In the genomic region with DNA sequence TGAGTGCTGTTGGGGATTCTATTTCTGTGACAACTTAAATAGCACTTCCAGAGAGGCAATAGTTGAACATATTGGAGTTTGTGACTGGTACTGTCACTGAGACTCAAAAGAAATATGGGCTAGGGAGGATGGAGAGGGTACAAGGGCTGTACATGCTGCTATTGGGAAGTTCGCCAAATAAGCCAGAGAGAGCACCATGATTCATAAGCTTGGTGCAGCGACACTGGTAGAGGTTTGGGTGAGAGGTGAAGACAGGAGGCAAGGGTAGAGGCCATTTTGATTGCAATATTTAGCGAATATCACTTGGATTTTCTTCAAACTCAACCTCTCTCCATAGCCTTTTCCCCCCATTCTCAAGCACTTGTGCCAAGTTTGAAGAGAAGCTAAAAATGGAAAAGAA, we compare ENCODE assay signal across 29 cellular contexts.
"Had no signal": no experiment of that assay in that cellular context is flagged by ENCODE, and none has a peak within 500 bp of the region (broad histone marks: within the 10 kb centered on the region; RNA-seq: fewer than 3 reads in every experiment).

No MANE protein-coding gene starts in this region.

- H3K9me3 Mint-ChIP-seq: activated naive CD4-positive, alpha-beta T cell treated with anti-CD3 and anti-CD28 coated beads, Interleukin-2, amount 50 U/mL, for 72 hours; activated naive CD8-positive, alpha-beta T cell treated with anti-CD3 and anti-CD28 coated beads, Interleukin-2, amount 50 U/mL, for 24 hours; activated T-cell treated with anti-CD3 and anti-CD28 coated beads, Interleukin-2, amount 50 U/mL, for 24 hours; activated T-helper 1 cell treated with anti-CD3 and anti-CD28 coated beads, Interleukin-12 subunit alpha, Interleukin-12 subunit beta, Interleukin-2, Interleukin-4 antibody, amounts not matched to agents 30 ng/mL and 10 ng/mL and 1 ng/mL, durations not matched to agents 14 hours and 24 hours and 36 hours; T-helper 1 cell treated with Interleukin-12 subunit alpha and Interleukin-12 subunit beta and Interleukin-4 antibody, amounts not matched to agents 30 μg/mL and 1 μg/mL, for 36 hours had no signal

- H3K4me1 Mint-ChIP-seq: activated CD8-positive, alpha-beta memory T cell treated with anti-CD3 and anti-CD28 coated beads, Interleukin-2, amount 10 ng/mL, durations not matched to agents 7 days and 5 days; activated naive CD8-positive, alpha-beta T cell treated with anti-CD3 and anti-CD28 coated beads, Interleukin-2, amount 50 U/mL, for 24 hours had no signal

- H3K36me3 ChIP-seq: ascending aorta, SJCRH30 had no signal

- ATAC-seq: activated CD8-positive, alpha-beta memory T cell treated with anti-CD3 and anti-CD28 coated beads, Interleukin-2, amount 10 ng/mL, durations not matched to agents 7 days and 5 days; activated naive CD4-positive, alpha-beta T cell treated with anti-CD3 and anti-CD28 coated beads, Interleukin-2, amount 50 U/mL, for 72 hours; activated naive CD8-positive, alpha-beta T cell treated with anti-CD3 and anti-CD28 coated beads, Interleukin-2, amount 50 U/mL, for 24 hours; Panc1 had no signal

- H3K27me3 ChIP-seq: ascending aorta, body of pancreas, SJCRH30 had no signal

- DNase-seq: activated CD4-positive, alpha-beta T cell treated with anti-CD3 and anti-CD28 coated beads for 48 hours; activated CD4-positive, alpha-beta T cell treated with anti-CD3 and anti-CD28 coated beads, Interleukin-2, amount 50 U/mL, for 48 hours; activated CD4-positive, CD25-positive, alpha-beta regulatory T cell treated with anti-CD3 and anti-CD28 coated beads, Interleukin-2, amount 50 U/mL, for 72 hours; activated CD8-positive, alpha-beta memory T cell treated with anti-CD3 and anti-CD28 coated beads, Interleukin-2, amount 10 ng/mL, durations not matched to agents 7 days and 5 days; activated effector memory CD4-positive, alpha-beta T cell treated with Interleukin-2 at 50 U/mL for 16 hours; activated naive CD4-positive, alpha-beta T cell; activated naive CD8-positive, alpha-beta T cell treated with anti-CD3 and anti-CD28 coated beads, Interleukin-2, amount 50 U/mL, for 24 hours; activated T-cell treated with anti-CD3 and anti-CD28 coated beads, Interleukin-2, amount 50 U/mL, for 24 hours; amniotic stem cell; body of pancreas; central memory CD4-positive, alpha-beta T cell; KG1; MM.1S; NCI-H1105; NCI-H1436; NCI-H187; NCI-H2081; NCI-H510A treated with DMSO at 0.1 percent for 48 hours; NCI-H69; NK-92 treated with Interleukin-12 subunit alpha and Interleukin-12 subunit beta, amount 100 ng/mL, for 24 hours; OCI-M1; Right ventricle myocardium superior; SJCRH30 had no signal

- H3K4me1 ChIP-seq: ascending aorta, SJCRH30 had no signal

- H3K27ac ChIP-seq: ascending aorta, RWPE1, SJCRH30 had no signal

- H3K27ac Mint-ChIP-seq: activated CD8-positive, alpha-beta memory T cell treated with anti-CD3 and anti-CD28 coated beads, Interleukin-2, amount 10 ng/mL, durations not matched to agents 7 days and 5 days; activated naive CD4-positive, alpha-beta T cell treated with anti-CD3 and anti-CD28 coated beads, Interleukin-2, amount 50 U/mL, for 72 hours; activated naive CD8-positive, alpha-beta T cell treated with anti-CD3 and anti-CD28 coated beads, Interleukin-2, amount 50 U/mL, for 24 hours; activated T-cell treated with anti-CD3 and anti-CD28 coated beads, Interleukin-2, amount 50 U/mL, for 24 hours; activated T-helper 1 cell treated with anti-CD3 and anti-CD28 coated beads, Interleukin-12 subunit alpha, Interleukin-12 subunit beta, Interleukin-2, Interleukin-4 antibody, amounts not matched to agents 30 ng/mL and 10 ng/mL and 1 ng/mL, durations not matched to agents 14 hours and 24 hours and 36 hours; T-helper 1 cell treated with Interleukin-12 subunit alpha and Interleukin-12 subunit beta and Interleukin-4 antibody, amounts not matched to agents 30 μg/mL and 1 μg/mL, for 36 hours had no signal

- H3K4me3 ChIP-seq: ascending aorta, body of pancreas, SJCRH30 had no signal

- H3K36me3 Mint-ChIP-seq: activated CD8-positive, alpha-beta memory T cell treated with anti-CD3 and anti-CD28 coated beads, Interleukin-2, amount 10 ng/mL, durations not matched to agents 7 days and 5 days; activated naive CD4-positive, alpha-beta T cell treated with anti-CD3 and anti-CD28 coated beads, Interleukin-2, amount 50 U/mL, for 72 hours had no signal

- H3K9me3 ChIP-seq: ascending aorta, body of pancreas, SJCRH30 had no signal

- H3K27me3 Mint-ChIP-seq: activated naive CD8-positive, alpha-beta T cell treated with anti-CD3 and anti-CD28 coated beads, Interleukin-2, amount 50 U/mL, for 24 hours; activated T-cell treated with anti-CD3 and anti-CD28 coated beads, Interleukin-2, amount 50 U/mL, for 24 hours had no signal

- H3K4me3 Mint-ChIP-seq: activated CD8-positive, alpha-beta memory T cell treated with anti-CD3 and anti-CD28 coated beads, Interleukin-2, amount 10 ng/mL, durations not matched to agents 7 days and 5 days; activated naive CD8-positive, alpha-beta T cell treated with anti-CD3 and anti-CD28 coated beads, Interleukin-2, amount 50 U/mL, for 24 hours; activated T-cell treated with anti-CD3 and anti-CD28 coated beads, Interleukin-2, amount 50 U/mL, for 24 hours; activated T-helper 1 cell treated with anti-CD3 and anti-CD28 coated beads, Interleukin-12 subunit alpha, Interleukin-12 subunit beta, Interleukin-2, Interleukin-4 antibody, amounts not matched to agents 30 ng/mL and 10 ng/mL and 1 ng/mL, durations not matched to agents 14 hours and 24 hours and 36 hours; T-helper 1 cell treated with Interleukin-12 subunit alpha and Interleukin-12 subunit beta and Interleukin-4 antibody, amounts not matched to agents 30 μg/mL and 1 μg/mL, for 36 hours had no signal
